ENCODE assay signal across 1 cellular context in the genomic region with DNA sequence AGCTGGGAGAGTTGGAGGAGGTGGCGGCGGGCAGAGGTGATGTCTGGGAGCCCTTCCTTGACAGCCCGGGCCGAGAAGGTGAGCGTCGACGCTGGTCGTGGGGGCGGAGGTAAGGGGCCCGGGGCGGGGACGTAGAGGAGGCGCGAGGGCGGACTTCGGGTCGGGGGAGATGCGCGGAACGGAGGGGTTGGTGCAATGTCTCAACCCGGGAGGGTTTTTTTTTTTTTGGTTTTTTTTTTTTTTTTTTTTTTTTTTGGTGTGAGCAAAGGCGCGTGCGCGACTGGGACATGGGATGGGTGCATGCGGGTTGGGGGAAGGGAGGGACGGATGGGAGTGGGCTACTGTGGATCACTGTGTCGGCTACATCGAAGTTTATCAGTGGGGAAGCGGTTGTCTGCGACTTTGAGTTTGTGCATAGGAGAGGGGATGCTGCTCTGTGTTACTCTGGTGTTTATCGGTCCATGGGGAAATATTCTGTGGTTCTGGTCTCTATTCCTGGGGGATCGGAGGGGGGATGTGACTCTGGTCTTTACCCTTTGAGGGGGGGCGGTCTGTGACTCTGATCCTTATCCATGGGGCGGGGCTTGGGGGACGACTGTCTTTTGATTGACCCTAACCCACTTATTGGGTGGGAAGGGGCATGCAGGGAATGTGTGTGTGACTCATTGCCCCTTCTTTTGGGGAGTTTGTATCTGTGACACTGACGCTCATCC.
A peak's percentile ranks its signal among the peaks of the same experiment; 100 is the strongest.
TF ChIP-seq lines count a peak whose summit lies in the region.

No MANE protein-coding gene starts in this region.

TF ChIP-seq in HEK293, 187 proteins besides CTCF, POLR2A, EP300 and RAD21 (continued from another document):
- TF ChIP-seq, protein P1, sequence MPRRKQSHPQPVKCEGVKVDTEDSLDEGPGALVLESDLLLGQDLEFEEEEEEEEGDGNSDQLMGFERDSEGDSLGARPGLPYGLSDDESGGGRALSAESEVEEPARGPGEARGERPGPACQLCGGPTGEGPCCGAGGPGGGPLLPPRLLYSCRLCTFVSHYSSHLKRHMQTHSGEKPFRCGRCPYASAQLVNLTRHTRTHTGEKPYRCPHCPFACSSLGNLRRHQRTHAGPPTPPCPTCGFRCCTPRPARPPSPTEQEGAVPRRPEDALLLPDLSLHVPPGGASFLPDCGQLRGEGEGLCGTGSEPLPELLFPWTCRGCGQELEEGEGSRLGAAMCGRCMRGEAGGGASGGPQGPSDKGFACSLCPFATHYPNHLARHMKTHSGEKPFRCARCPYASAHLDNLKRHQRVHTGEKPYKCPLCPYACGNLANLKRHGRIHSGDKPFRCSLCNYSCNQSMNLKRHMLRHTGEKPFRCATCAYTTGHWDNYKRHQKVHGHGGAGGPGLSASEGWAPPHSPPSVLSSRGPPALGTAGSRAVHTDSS (tag by site-specific recombination; IDR thresholded peaks at IDR 0.05), result no peak
- no peak for TF ChIP-seq ZBTB1 (tag by site-specific recombination; IDR thresholded peaks at IDR 0.05)
- TF ChIP-seq ZBTB17 (tag by site-specific recombination; IDR thresholded peaks at IDR 0.05), result 0 out of 2 replicates have a peak, but pooled peaks have one; percentile 9
- no peak for TF ChIP-seq ZNF366 (tag by site-specific recombination; conservative IDR thresholded peaks at IDR 0.05)
- no peak for TF ChIP-seq ZNF146 (tag by site-specific recombination; IDR thresholded peaks at IDR 0.05)
- TF ChIP-seq ZNF658 (tag by site-specific recombination; IDR thresholded peaks at IDR 0.05), result no peak
- TF ChIP-seq, protein P2, sequence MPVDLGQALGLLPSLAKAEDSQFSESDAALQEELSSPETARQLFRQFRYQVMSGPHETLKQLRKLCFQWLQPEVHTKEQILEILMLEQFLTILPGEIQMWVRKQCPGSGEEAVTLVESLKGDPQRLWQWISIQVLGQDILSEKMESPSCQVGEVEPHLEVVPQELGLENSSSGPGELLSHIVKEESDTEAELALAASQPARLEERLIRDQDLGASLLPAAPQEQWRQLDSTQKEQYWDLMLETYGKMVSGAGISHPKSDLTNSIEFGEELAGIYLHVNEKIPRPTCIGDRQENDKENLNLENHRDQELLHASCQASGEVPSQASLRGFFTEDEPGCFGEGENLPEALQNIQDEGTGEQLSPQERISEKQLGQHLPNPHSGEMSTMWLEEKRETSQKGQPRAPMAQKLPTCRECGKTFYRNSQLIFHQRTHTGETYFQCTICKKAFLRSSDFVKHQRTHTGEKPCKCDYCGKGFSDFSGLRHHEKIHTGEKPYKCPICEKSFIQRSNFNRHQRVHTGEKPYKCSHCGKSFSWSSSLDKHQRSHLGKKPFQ (tag by site-specific recombination; IDR thresholded peaks at IDR 0.05), result 0 out of 2 replicates have a peak, but pooled peaks have one; percentile 21
- TF ChIP-seq, protein P3, sequence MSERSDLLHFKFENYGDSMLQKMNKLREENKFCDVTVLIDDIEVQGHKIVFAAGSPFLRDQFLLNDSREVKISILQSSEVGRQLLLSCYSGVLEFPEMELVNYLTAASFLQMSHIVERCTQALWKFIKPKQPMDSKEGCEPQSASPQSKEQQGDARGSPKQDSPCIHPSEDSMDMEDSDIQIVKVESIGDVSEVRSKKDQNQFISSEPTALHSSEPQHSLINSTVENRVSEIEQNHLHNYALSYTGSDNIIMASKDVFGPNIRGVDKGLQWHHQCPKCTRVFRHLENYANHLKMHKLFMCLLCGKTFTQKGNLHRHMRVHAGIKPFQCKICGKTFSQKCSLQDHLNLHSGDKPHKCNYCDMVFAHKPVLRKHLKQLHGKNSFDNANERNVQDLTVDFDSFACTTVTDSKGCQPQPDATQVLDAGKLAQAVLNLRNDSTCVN (tag by site-specific recombination; optimal IDR thresholded peaks at IDR 0.05), result peak; percentile 38
- TF ChIP-seq, protein P4, sequence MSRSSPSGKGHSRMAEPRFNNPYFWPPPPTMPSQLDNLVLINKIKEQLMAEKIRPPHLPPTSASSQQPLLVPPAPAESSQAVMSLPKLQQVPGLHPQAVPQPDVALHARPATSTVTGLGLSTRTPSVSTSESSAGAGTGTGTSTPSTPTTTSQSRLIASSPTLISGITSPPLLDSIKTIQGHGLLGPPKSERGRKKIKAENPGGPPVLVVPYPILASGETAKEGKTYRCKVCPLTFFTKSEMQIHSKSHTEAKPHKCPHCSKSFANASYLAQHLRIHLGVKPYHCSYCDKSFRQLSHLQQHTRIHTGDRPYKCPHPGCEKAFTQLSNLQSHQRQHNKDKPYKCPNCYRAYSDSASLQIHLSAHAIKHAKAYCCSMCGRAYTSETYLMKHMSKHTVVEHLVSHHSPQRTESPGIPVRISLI (tag by site-specific recombination; IDR thresholded peaks at IDR 0.05), result peak; percentile 94
- 0 out of 2 replicates have a peak, but pooled peaks have one; percentile 24 for TF ChIP-seq ZNF391 (tag by site-specific recombination; IDR thresholded peaks at IDR 0.05; ENCODE audit: borderline replicate concordance, low read depth)
- TF ChIP-seq GLI4 (tag by site-specific recombination; IDR thresholded peaks at IDR 0.05), result 0 out of 2 replicates have a peak, but pooled peaks have one; percentile 1
- 0 out of 2 replicates have a peak, but pooled peaks have one; percentile 24 for TF ChIP-seq ZNF341 (tag by site-specific recombination; IDR thresholded peaks at IDR 0.05; ENCODE audit: low read depth)
